ENCODE assay signal across 1 cellular context in genomic region chr1:109653286-109653685, GRCh38.
TF ChIP-seq lines count a peak whose summit lies in the region.

No MANE protein-coding gene starts in this region.

TF ChIP-seq in WTC11, 78 proteins besides CTCF, POLR2A, EP300 and RAD21 (continued from another document):
- no peak for TF ChIP-seq USF2 (CRISPR knock-in tag; IDR thresholded peaks at IDR 0.05)
